In genomic region chr9:121325387-121325786, GRCh38 we compare ENCODE assay signal across 10 cellular contexts. TPM values are rescaled to one million over a fixed set of nuclear protein-coding genes. Genes with fewer than 3 reads are reported as not detected.
A peak's percentile ranks its signal among the peaks of the same experiment; 100 is the strongest.
DNase-seq lines count a peak whose midpoint lies in the region; ATAC-seq and TF ChIP-seq lines count a peak whose summit lies in the region.
"Had no signal": no experiment of that assay in that cellular context is flagged by ENCODE, and none has a peak within 500 bp of the region (broad histone marks: within the 10 kb centered on the region; RNA-seq: fewer than 3 reads in every experiment).

No MANE protein-coding gene starts in this region.

- H3K9me3 ChIP-seq in adipocyte (ENCODE audit: control insufficient read depth, low read length) (no peaks in the 10 kb centered on the region), esophagus (ENCODE audit: control insufficient read depth in 2 of 2, insufficient read depth in 1 of 2, low read depth in 1 of 2, low read length in 1 of 2) (peaks cover 0 to 2% of the 10 kb centered on the region in 2 donors), thyroid gland (no peaks in the 10 kb centered on the region)

- peaks cover 8% of the 10 kb centered on the region for H3K36me3 Mint-ChIP-seq in natural killer cell

- ATAC-seq in natural killer cell (peak in 2 of 3 donors; percentile 40 to 51), GM21447 (IDR thresholded peaks at IDR 0.05; ENCODE audit: unreplicated experiment) (no peak), HG03135 (IDR thresholded peaks at IDR 0.05; ENCODE audit: unreplicated experiment) (no peak)

- no peak for DNase-seq in adipocyte (ENCODE audit: low read depth)
- DNase-seq in natural killer cell: no peak
- DNase-seq in thyroid gland: no peak
- no peak for DNase-seq in posterior vena cava (ENCODE audit: low spot score)
- DNase-seq in GM19238 (ENCODE audit: insufficient read length, low spot score): no peak
- DNase-seq: endodermal cell, MV-4-11 had no signal

- H3K4me3 ChIP-seq in adipocyte (ENCODE audit: low read length) (no peak overlapping the region), esophagus (ENCODE audit: low read depth in 1 of 2, low read length in 2 of 2) (no peak overlapping the region), thyroid gland (replicated peaks in 1 of 3) (no peak overlapping the region)

- H3K4me1 Mint-ChIP-seq in natural killer cell: peaks cover 33 to 36% of the 10 kb centered on the region in 2 donors
- H3K4me1 Mint-ChIP-seq: endodermal cell had no signal

- peak overlapping the region in 1 of 2 donors; percentile 39 for H3K27ac Mint-ChIP-seq in natural killer cell
- H3K27ac Mint-ChIP-seq: endodermal cell had no signal

- TF ChIP-seq POLR2A in thyroid gland (IDR thresholded peaks at IDR 0.05): no peak

- WGBS in esophagus, 2 donors: 78 to 80% methylated on average over 7 of the region's 7 CpGs
- 81 to 88% methylated on average over 7 of the region's 7 CpGs for WGBS in thyroid gland, 2 donors

- H3K27me3 Mint-ChIP-seq in natural killer cell (ENCODE audit: low read depth in 2 of 2): no peaks in the 10 kb centered on the region

- H3K4me1 ChIP-seq in adipocyte (ENCODE audit: control insufficient read depth, insufficient read depth, low read length) (peaks cover 52% of the 10 kb centered on the region), esophagus (ENCODE audit: control insufficient read depth in 2 of 2, insufficient read depth in 2 of 2, low read length in 1 of 2) (peaks cover 4 to 27% of the 10 kb centered on the region in 2 donors), thyroid gland (peaks cover 11 to 52% of the 10 kb centered on the region in 2 donors)

- H3K27me3 ChIP-seq in adipocyte (replicated peaks; ENCODE audit: control insufficient read depth, insufficient read depth, low read length) (no peaks in the 10 kb centered on the region), esophagus (ENCODE audit: control insufficient read depth in 1 of 2, insufficient read depth in 2 of 2, low read length in 2 of 2) (no peaks in the 10 kb centered on the region), thyroid gland (no peaks in the 10 kb centered on the region)

- peaks cover 77% of the 10 kb centered on the region for H3K36me3 ChIP-seq in adipocyte (ENCODE audit: control insufficient read depth, insufficient read depth, low read length, severe bottlenecking)
- peaks cover 22 to 64% of the 10 kb centered on the region in 2 donors for H3K36me3 ChIP-seq in esophagus (ENCODE audit: control insufficient read depth in 2 of 2, insufficient read depth in 2 of 2, low read length in 1 of 2)
- H3K36me3 ChIP-seq in thyroid gland: peaks cover 75 to 76% of the 10 kb centered on the region in 2 donors

- no peaks in the 10 kb centered on the region for H3K9me3 Mint-ChIP-seq in natural killer cell
- H3K9me3 Mint-ChIP-seq: endodermal cell had no signal

- TF ChIP-seq CTCF in natural killer cell (IDR thresholded peaks at IDR 0.05) (no peak), thyroid gland (IDR thresholded peaks at IDR 0.05) (no peak)

- intact Hi-C loops in natural killer cell (cut with micrococcal nuclease): no loop called here
- intact Hi-C loops in thyroid gland (cut with DNase I): no loop called here
- intact Hi-C loops in posterior vena cava (cut with DNase I): loop anchor here (5.0 kb wide), 2 partner anchors 37 to 42 kb away; no protein-coding TSS in a partner anchor

- H3K9ac ChIP-seq in adipocyte (ENCODE audit: low read length): peak overlapping the region; percentile 72

- H3K27ac ChIP-seq in esophagus (ENCODE audit: low read depth in 2 of 2, low read length in 1 of 2) (peak overlapping the region; percentile 91 to 97), thyroid gland (peak overlapping the region; percentile 71 to 91 (median 81))

- no peak overlapping the region for H3K4me3 Mint-ChIP-seq in natural killer cell
- H3K4me3 Mint-ChIP-seq: endodermal cell had no signal

RNA-seq across cellular contexts. Expression of gene STOM, which starts 44.7 kb away (rescaled TPM):
- 10 to 100 TPM; 46.3 to 64.7 TPM for polyA plus RNA-seq in esophagus
- 100 to 1,000 TPM; 185 to 241 (median 189) TPM for total RNA-seq in natural killer cell
- 100 to 1,000 TPM; 104 to 275 (median 142) TPM for total RNA-seq in thyroid gland
- 100 to 1,000 TPM; 352 to 371 TPM for total RNA-seq in posterior vena cava

RNA-seq across cellular contexts. Expression of gene GSN, which starts 57.4 kb away (rescaled TPM):
- 100 to 1,000 TPM; 198 to 418 TPM for polyA plus RNA-seq in esophagus
- 100 to 1,000 TPM in 2 of 3 donors, 10 to 100 TPM in 1; 92.9 to 103 (median 103) TPM for total RNA-seq in natural killer cell
- total RNA-seq in thyroid gland: 1,000 to 10,000 TPM; 1,151 to 1,624 (median 1,443) TPM
- total RNA-seq in posterior vena cava: 1,000 to 10,000 TPM in 1 of 2 donors, 100 to 1,000 TPM in 1; 590 to 1,544 TPM

Comparison
In these comparisons a context has a peak if more than half of its experiments do, and no peak if none do; other contexts are left out.
1. ATAC-seq: peak in natural killer cell (2 of 3); none in GM21447 (single experiment) and HG03135 (single experiment).
2. RNA of gene GSN, which starts 57.4 kb away (total RNA-seq): 1,151 to 1,624 TPM in thyroid gland and 590 to 1,544 TPM in posterior vena cava; 92.9 to 103 TPM in natural killer cell; every median in the first group is over 4 times any median in the second.
3. intact Hi-C loops: an anchor here in posterior vena cava (5.0 kb wide); none called in natural killer cell and thyroid gland.